Comparison of ENCODE assay signal across 2 cellular contexts in genomic region chr7:128791121-128791967, GRCh38.
A peak's percentile ranks its signal among the peaks of the same experiment; 100 is the strongest.
TF ChIP-seq lines count a peak whose summit lies in the region.

No MANE protein-coding gene starts in this region.

TF ChIP-seq in HEK293, 187 proteins besides CTCF, POLR2A, EP300 and RAD21 (continues in another document):
- TF ChIP-seq ZSCAN23 (tag by site-specific recombination; IDR thresholded peaks at IDR 0.05) (no peak), ZNF704 (tag by site-specific recombination; IDR thresholded peaks at IDR 0.05) (0 out of 2 replicates have a peak, but pooled peaks have one; percentile 11), REPIN1 (tag by site-specific recombination; IDR thresholded peaks at IDR 0.05; ENCODE audit: low read depth) (peak; percentile 44; the same call in 1 of the 2 replicates), WT1 (tag by site-specific recombination; IDR thresholded peaks at IDR 0.05) (0 out of 2 replicates have a peak, but pooled peaks have one; percentile 55), ZNF664 (tag by site-specific recombination; IDR thresholded peaks at IDR 0.05) (no peak), ZNF791 (tag by site-specific recombination; IDR thresholded peaks at IDR 0.05) (no peak), ZNF488 (tag by site-specific recombination; IDR thresholded peaks at IDR 0.05) (no peak), ZSCAN30 (tag by site-specific recombination; IDR thresholded peaks at IDR 0.05) (0 out of 2 replicates have a peak, but pooled peaks have one; percentile 68), ZNF645 (tag by site-specific recombination; IDR thresholded peaks at IDR 0.05) (no peak), ZNF366 (tag by site-specific recombination; conservative IDR thresholded peaks at IDR 0.05) (peak; percentile 97), ZFP37 (tag by site-specific recombination; IDR thresholded peaks at IDR 0.05) (no peak), ZNF518A (tag by site-specific recombination; conservative IDR thresholded peaks at IDR 0.05; ENCODE audit: low read depth) (no peak), ZNF530 (tag by site-specific recombination; IDR thresholded peaks at IDR 0.05; ENCODE audit: low read depth) (no peak), ZNF16 (tag by site-specific recombination; IDR thresholded peaks at IDR 0.05; ENCODE audit: low read depth) (no peak), ZNF423 (tag by site-specific recombination; IDR thresholded peaks at IDR 0.05) (0 out of 2 replicates have a peak, but pooled peaks have one; percentile 36), BCL6B (tag by site-specific recombination; IDR thresholded peaks at IDR 0.05) (no peak), ZNF266 (tag by site-specific recombination; IDR thresholded peaks at IDR 0.05; ENCODE audit: low read depth) (no peak), ZNF777 (tag by site-specific recombination; IDR thresholded peaks at IDR 0.05; ENCODE audit: borderline replicate concordance) (peak; percentile 33; the same call in 1 of the 2 replicates), IKZF3 (tag by site-specific recombination; IDR thresholded peaks at IDR 0.05) (peak; percentile 41; the same call in 1 of the 2 replicates)

TF ChIP-seq in K562, 482 proteins besides CTCF, POLR2A, EP300 and RAD21 (continues in another document):
- peak; percentile 60 to 65; a peak in 3 of 4 replicates for TF ChIP-seq KDM1A (IDR thresholded peaks at IDR 0.05)
- TF ChIP-seq MIER1 (IDR thresholded peaks at IDR 0.05; ENCODE audit: low read depth), result peak; percentile 57; the same call in 1 of the 2 replicates
- peak; percentile 41; the same call in 1 of the 2 replicates for TF ChIP-seq SIN3B (IDR thresholded peaks at IDR 0.05; ENCODE audit: low read depth)
- TF ChIP-seq KDM2B (CRISPR knock-in tag; IDR thresholded peaks at IDR 0.05), result no peak
- no peak for TF ChIP-seq RUNX1 (IDR thresholded peaks at IDR 0.05; ENCODE audit: low read depth)
- TF ChIP-seq ZBTB40 (IDR thresholded peaks at IDR 0.05), result peak; percentile 74
- TF ChIP-seq ZBTB40 (CRISPR knock-in tag; IDR thresholded peaks at IDR 0.05), result no peak
- no peak for TF ChIP-seq DDX20 (tag; IDR thresholded peaks at IDR 0.05; ENCODE audit: low read depth)
- TF ChIP-seq POLR2G (IDR thresholded peaks at IDR 0.05; ENCODE audit: low read depth, low read length), result peak; percentile 95
- TF ChIP-seq PHF8 (IDR thresholded peaks at IDR 0.05; ENCODE audit: borderline replicate concordance, low read length), result peak; percentile 73
- 0 out of 2 replicates have a peak, but pooled peaks have one; percentile 10 for TF ChIP-seq MYC (IDR thresholded peaks at IDR 0.05; ENCODE audit: low read depth, low read length)
- TF ChIP-seq MYC (CRISPR knock-in tag; IDR thresholded peaks at IDR 0.05; ENCODE audit: borderline replicate concordance, low read depth), result peak; percentile 30; the same call in 1 of the 2 replicates
- peak; percentile 32; the same call in 1 of the 2 replicates for TF ChIP-seq NKRF (IDR thresholded peaks at IDR 0.05; ENCODE audit: borderline replicate concordance)
- peak; percentile 49; the same call in 1 of the 2 replicates for TF ChIP-seq KAT7 (CRISPR knock-in tag; IDR thresholded peaks at IDR 0.05; ENCODE audit: borderline replicate concordance)
- TF ChIP-seq ZBTB11 (CRISPR knock-in tag; IDR thresholded peaks at IDR 0.05), result peak in 1 of 3 experiments; percentile 86; a peak in 2 of 6 replicates
- TF ChIP-seq MTA3 (IDR thresholded peaks at IDR 0.05; ENCODE audit: borderline replicate concordance), result peak; percentile 72; the same call in 1 of the 2 replicates
- TF ChIP-seq RBFOX2 (IDR thresholded peaks at IDR 0.05; ENCODE audit: low read depth, low read length), result peak; percentile 88
- 0 out of 2 replicates have a peak, but pooled peaks have one; percentile 12 for TF ChIP-seq ZKSCAN1 (IDR thresholded peaks at IDR 0.05; ENCODE audit: low read depth, low read length)
- TF ChIP-seq CHD1 (IDR thresholded peaks at IDR 0.05; ENCODE audit: low read length), result peak; percentile 90
- peak; percentile 51 for TF ChIP-seq RBM25 (IDR thresholded peaks at IDR 0.05; ENCODE audit: low read depth, low read length, severe bottlenecking)
- TF ChIP-seq E4F1 (CRISPR knock-in tag; IDR thresholded peaks at IDR 0.05; ENCODE audit: borderline replicate concordance), result no peak
- peak; percentile 62 for TF ChIP-seq BHLHE40 (IDR thresholded peaks at IDR 0.05; ENCODE audit: low read length)
- TF ChIP-seq ZNF766 (CRISPR knock-in tag; conservative IDR thresholded peaks at IDR 0.05), result peak; percentile 49; the same call in 1 of the 2 replicates
- no peak for TF ChIP-seq ZNF274 (IDR thresholded peaks at IDR 0.05; ENCODE audit: borderline replicate concordance, low read depth, low read length)
- TF ChIP-seq ZNF830 (CRISPR knock-in tag; IDR thresholded peaks at IDR 0.05), result 0 out of 2 replicates have a peak, but pooled peaks have one; percentile 18
- no peak for TF ChIP-seq ZNF707 (CRISPR knock-in tag; conservative IDR thresholded peaks at IDR 0.05)
- TF ChIP-seq CHD4 (IDR thresholded peaks at IDR 0.05; ENCODE audit: insufficient read depth, insufficient replicate concordance, low read depth, low read length, poor library complexity, severe bottlenecking), result no peak
- no peak for TF ChIP-seq STAT5A (IDR thresholded peaks at IDR 0.05; ENCODE audit: borderline replicate concordance, low read length)
- TF ChIP-seq ZNF232 (CRISPR knock-in tag; IDR thresholded peaks at IDR 0.05), result 0 out of 2 replicates have a peak, but pooled peaks have one; percentile 58
- TF ChIP-seq MNT (conservative IDR thresholded peaks at IDR 0.05), result peak in 1 of 2 experiments; percentile 41; a peak in 1 of 4 replicates
